15 cellular contexts compared by ENCODE assay signal in genomic region chr11:88320149-88320559, GRCh38. TPM values are rescaled to one million over a fixed set of nuclear protein-coding genes. Genes with fewer than 3 reads are reported as not detected.
A peak's percentile ranks its signal among the peaks of the same experiment; 100 is the strongest.
DNase-seq lines count a peak whose midpoint lies in the region; ATAC-seq, FAIRE-seq and TF ChIP-seq lines count a peak whose summit lies in the region.
"Had no signal": no experiment of that assay in that cellular context is flagged by ENCODE, and none has a peak within 500 bp of the region (broad histone marks: within the 10 kb centered on the region; RNA-seq: fewer than 3 reads in every experiment).

No MANE protein-coding gene starts in this region.

- H3K4me1 ChIP-seq in CD4-positive, CD25-positive, alpha-beta regulatory T cell (ENCODE audit: control insufficient read depth, insufficient read depth, low read length, poor library complexity, severe bottlenecking), result peaks cover 21% of the 10 kb centered on the region
- no peaks in the 10 kb centered on the region for H3K4me1 ChIP-seq in colonic mucosa
- H3K4me1 ChIP-seq in neuronal stem cell (ENCODE audit: control insufficient read depth in 2 of 2, insufficient read depth in 1 of 2, low read depth in 1 of 2, low read length in 2 of 2), result no peaks in the 10 kb centered on the region
- H3K4me1 ChIP-seq: Caco-2, neural progenitor cell had no signal

- FAIRE-seq in HTR-8/SVneo (lab: Jason Lieb, UNC), result no peak

- H3K4ac ChIP-seq in neuronal stem cell (ENCODE audit: low read length), result no peak overlapping the region

- no peak overlapping the region for H3K23ac ChIP-seq in neuronal stem cell (ENCODE audit: low read depth, low read length, poor library complexity)

- ATAC-seq in CD4-positive, CD25-positive, alpha-beta regulatory T cell (ENCODE audit: low read depth in 2 of 2), result no peak
- ATAC-seq in GM21423 (IDR thresholded peaks at IDR 0.05; ENCODE audit: unreplicated experiment), result no peak

- peaks cover under 1% of the 10 kb centered on the region for H3K79me1 ChIP-seq in neuronal stem cell (ENCODE audit: low read depth, low read length)

- DNase-seq in CD4-positive, CD25-positive, alpha-beta regulatory T cell, result no peak
- peak; percentile 23 for DNase-seq in HTR-8/SVneo (ENCODE audit: insufficient read length, low spot score)
- no peak for DNase-seq in colonic mucosa
- peak; percentile 18 for DNase-seq in myocyte (ENCODE audit: low read depth)
- DNase-seq in RWPE1 (ENCODE audit: low spot score), result no peak
- no peak for DNase-seq in foreskin melanocyte
- no peak for DNase-seq in neuronal stem cell (ENCODE audit: low spot score)
- DNase-seq: activated T-cell treated with anti-CD3 and anti-CD28 coated beads, Interleukin-2, amount 50 U/mL, for 48 hours; Caco-2; stimulated activated CD4-positive, alpha-beta T cell treated with anti-CD3 and anti-CD28 coated beads, Interleukin-2, amount 100 ng/mL, for 24 hours; WERI-Rb-1 had no signal

- peak overlapping the region in 1 of 4 donors; percentile 1 for H3K4me3 Mint-ChIP-seq in CD4-positive, CD25-positive, alpha-beta regulatory T cell
- H3K4me3 Mint-ChIP-seq: neural progenitor cell had no signal

- H4K8ac ChIP-seq in neuronal stem cell (ENCODE audit: low read depth, low read length), result no peak overlapping the region

- H3K9me3 Mint-ChIP-seq in CD4-positive, CD25-positive, alpha-beta regulatory T cell, result no peaks in the 10 kb centered on the region

- peak overlapping the region in 2 of 3 donors; percentile 35 to 43 for H3K27ac Mint-ChIP-seq in CD4-positive, CD25-positive, alpha-beta regulatory T cell
- H3K27ac Mint-ChIP-seq: neural progenitor cell had no signal

- H3K18ac ChIP-seq in neuronal stem cell (ENCODE audit: low read length), result no peak overlapping the region

- no peak overlapping the region for H3K4me2 ChIP-seq in neuronal stem cell (ENCODE audit: insufficient read depth, low read length, poor library complexity, severe bottlenecking)
- H3K4me2 ChIP-seq: KMS-11, neural progenitor cell had no signal

- POLR2A ChIA-PET in RWPE1 (lab: Yijun Ruan, JAX; ENCODE audit: low non-redundant PET), result no interaction called here

- H3K4me1 Mint-ChIP-seq in CD4-positive, CD25-positive, alpha-beta regulatory T cell, result peaks cover 43 to 67% (median 61%) of the 10 kb centered on the region in 4 donors

- no peak overlapping the region for H2AK5ac ChIP-seq in neuronal stem cell (ENCODE audit: low read depth, low read length)

- no peak overlapping the region for H2BK120ac ChIP-seq in neuronal stem cell (ENCODE audit: low read depth, low read length)

- no peak overlapping the region for H2BK12ac ChIP-seq in neuronal stem cell (ENCODE audit: low read length)

- no peak overlapping the region for H2BK15ac ChIP-seq in neuronal stem cell (ENCODE audit: low read length)

- intact Hi-C loops in colonic mucosa (cut with DNase I), result no loop called here

- CTCF ChIA-PET in RWPE1 (lab: Yijun Ruan, JAX), result no interaction called here

- H2AFZ ChIP-seq in neuronal stem cell (ENCODE audit: low read length), result no peak overlapping the region
- H2AFZ ChIP-seq: neural progenitor cell had no signal

- H3K27me3 Mint-ChIP-seq in CD4-positive, CD25-positive, alpha-beta regulatory T cell, result no peaks in the 10 kb centered on the region

- no CpG with 5 or more reads among the region's 2 CpGs for whole genome bisulfite sequencing in neuronal stem cell (ENCODE audit: extremely low coverage in 2 of 2, insufficient read length in 2 of 2, insufficient replicate concordance in 1 of 2), 2 donors

- no peaks in the 10 kb centered on the region for H3K9me3 ChIP-seq in CD4-positive, CD25-positive, alpha-beta regulatory T cell (ENCODE audit: control insufficient read depth in 2 of 2, low read length in 2 of 2)
- H3K9me3 ChIP-seq in colonic mucosa, result no peaks in the 10 kb centered on the region
- no peaks in the 10 kb centered on the region for H3K9me3 ChIP-seq in neuronal stem cell (replicated peaks in 1 of 2; ENCODE audit: control insufficient read depth in 2 of 2, insufficient read depth in 1 of 2, low read depth in 1 of 2, low read length in 2 of 2)
- H3K9me3 ChIP-seq: Caco-2 had no signal

- H3K36me3 ChIP-seq in CD4-positive, CD25-positive, alpha-beta regulatory T cell (ENCODE audit: control insufficient read depth, insufficient read depth, low read length), result peaks cover 21% of the 10 kb centered on the region
- no peaks in the 10 kb centered on the region for H3K36me3 ChIP-seq in colonic mucosa
- peaks cover 0 to 2% of the 10 kb centered on the region in 2 donors for H3K36me3 ChIP-seq in neuronal stem cell (replicated peaks in 1 of 2; ENCODE audit: control insufficient read depth in 2 of 2, insufficient read depth in 2 of 2, low read length in 2 of 2)
- H3K36me3 ChIP-seq: neural progenitor cell, WERI-Rb-1 had no signal

- H3K27me3 ChIP-seq in CD4-positive, CD25-positive, alpha-beta regulatory T cell (ENCODE audit: control insufficient read depth, insufficient read depth, low read length), result no peaks in the 10 kb centered on the region
- H3K27me3 ChIP-seq in colonic mucosa, result no peaks in the 10 kb centered on the region
- no peaks in the 10 kb centered on the region for H3K27me3 ChIP-seq in neuronal stem cell (ENCODE audit: control insufficient read depth in 3 of 3, insufficient read depth in 3 of 3, low read depth in 1 of 3, low read length in 3 of 3)
- H3K27me3 ChIP-seq: neural progenitor cell had no signal

- peaks cover 58% of the 10 kb centered on the region for H3K36me3 Mint-ChIP-seq in CD4-positive, CD25-positive, alpha-beta regulatory T cell

- H2BK5ac ChIP-seq in neuronal stem cell (ENCODE audit: low read length), result no peak overlapping the region

- H3K27ac ChIP-seq in CD4-positive, CD25-positive, alpha-beta regulatory T cell (ENCODE audit: insufficient read depth, low read length, poor library complexity, severe bottlenecking), result no peak overlapping the region
- H3K27ac ChIP-seq in colonic mucosa (peak overlapping the region; percentile 1), RWPE1 (no peak overlapping the region), neuronal stem cell (replicated peaks; ENCODE audit: low read length) (no peak overlapping the region)
- H3K27ac ChIP-seq: coronary artery, KMS-11, neural progenitor cell, WERI-Rb-1 had no signal

- H3K4me3 ChIP-seq in CD4-positive, CD25-positive, alpha-beta regulatory T cell (ENCODE audit: low read depth, low read length), result no peak overlapping the region
- H3K4me3 ChIP-seq in colonic mucosa (no peak overlapping the region), neuronal stem cell (ENCODE audit: low read length in 2 of 2) (no peak overlapping the region)
- H3K4me3 ChIP-seq: coronary artery, neural progenitor cell had no signal

- H3K9ac ChIP-seq in colonic mucosa (ENCODE audit: low read depth in 2 of 2, low read length in 2 of 2) (no peak overlapping the region), neuronal stem cell (ENCODE audit: low read depth, low read length, poor library complexity) (no peak overlapping the region)
- H3K9ac ChIP-seq: KMS-11, neural progenitor cell had no signal

- no peak overlapping the region for H4K91ac ChIP-seq in neuronal stem cell (ENCODE audit: low read depth, low read length, poor library complexity)

- TF ChIP-seq CTCF in colonic mucosa (IDR thresholded peaks at IDR 0.05) (no peak), RWPE1 (conservative IDR thresholded peaks at IDR 0.05; ENCODE audit: low read depth) (no peak)

- H3K14ac ChIP-seq in neuronal stem cell (ENCODE audit: low read length), result no peak overlapping the region

RNA-seq across cellular contexts. Expression of gene CTSC, which starts 17.4 kb away (rescaled TPM):
- 88.8 TPM for total RNA-seq in CD4-positive, CD25-positive, alpha-beta regulatory T cell
- 100 to 1,000 TPM; 163 to 306 (median 236) TPM for polyA plus RNA-seq in CD4-positive, CD25-positive, alpha-beta regulatory T cell
- 100 to 1,000 TPM in 1 of 2 donors, 10 to 100 TPM in 1; 96.7 to 147 TPM for total RNA-seq in colonic mucosa
- 12.4 and 37.1 TPM in 2 replicates for total RNA-seq in myocyte
- 6.0 TPM for polyA plus RNA-seq in myocyte (2012)
- 63.6 TPM for polyA plus RNA-seq in neuronal stem cell (2013, experiment 1 of 2)
- polyA plus RNA-seq in neuronal stem cell (2013, experiment 2 of 2), result 61.4 TPM

Comparison
In these comparisons a context has a peak if more than half of its experiments do, and no peak if none do; other contexts are left out.
1. DNase-seq: peak in HTR-8/SVneo (single experiment) and myocyte (single experiment); none in CD4-positive, CD25-positive, alpha-beta regulatory T cell (0 of 3), colonic mucosa (single experiment), RWPE1 (single experiment), foreskin melanocyte (single experiment) and neuronal stem cell (single experiment).